ENCODE assay signal across 1 cellular context in genomic region chr12:114655934-114656697, GRCh38.
TF ChIP-seq lines count a peak whose summit lies in the region.

No MANE protein-coding gene starts in this region.

TF ChIP-seq in HepG2, 621 proteins besides CTCF, POLR2A, EP300 and RAD21 (continued from another document and continues in another):
- TF ChIP-seq MTERF4 (CRISPR knock-in tag; IDR thresholded peaks at IDR 0.05) (no peak), ZNF136 (CRISPR knock-in tag; IDR thresholded peaks at IDR 0.05; ENCODE audit: low read depth) (0 out of 2 replicates have a peak, but pooled peaks have one; percentile 22), ZNF292 (CRISPR knock-in tag; IDR thresholded peaks at IDR 0.05; ENCODE audit: borderline replicate concordance, low read depth) (no peak), FOXP1 (IDR thresholded peaks at IDR 0.05) (no peak), FOXP1 (CRISPR knock-in tag; IDR thresholded peaks at IDR 0.05) (peak; percentile 95), REPIN1 (CRISPR knock-in tag; IDR thresholded peaks at IDR 0.05; ENCODE audit: borderline replicate concordance, low read depth) (peak; percentile 32; the same call in 1 of the 2 replicates), ZFY (CRISPR knock-in tag; IDR thresholded peaks at IDR 0.05) (peak; percentile 44; the same call in 1 of the 2 replicates), ZNF468 (CRISPR knock-in tag; IDR thresholded peaks at IDR 0.05) (no peak), NR1H2 (CRISPR knock-in tag; IDR thresholded peaks at IDR 0.05; ENCODE audit: borderline replicate concordance, low read depth) (no peak), KDM5A (IDR thresholded peaks at IDR 0.05; ENCODE audit: borderline replicate concordance, low read length) (no peak), KDM4B (CRISPR knock-in tag; IDR thresholded peaks at IDR 0.05) (no peak), THAP8 (CRISPR knock-in tag; IDR thresholded peaks at IDR 0.05; ENCODE audit: borderline replicate concordance) (no peak), ZNF652 (CRISPR knock-in tag; IDR thresholded peaks at IDR 0.05; ENCODE audit: borderline replicate concordance, low read depth) (peak; percentile 98), MATR3 (CRISPR knock-in tag; IDR thresholded peaks at IDR 0.05) (no peak), SRSF1 (optimal IDR thresholded peaks at IDR 0.05; ENCODE audit: low read depth, low read length) (no peak), ZNF318 (CRISPR knock-in tag; IDR thresholded peaks at IDR 0.05) (no peak), ZBTB42 (CRISPR knock-in tag; IDR thresholded peaks at IDR 0.05) (no peak), NFATC3 (CRISPR knock-in tag; IDR thresholded peaks at IDR 0.05) (no peak), NFYB (CRISPR knock-in tag; IDR thresholded peaks at IDR 0.05) (no peak), FOXO4 (CRISPR knock-in tag; conservative IDR thresholded peaks at IDR 0.05) (no peak), KMT2A (CRISPR knock-in tag; IDR thresholded peaks at IDR 0.05) (no peak), ZNF589 (CRISPR knock-in tag; conservative IDR thresholded peaks at IDR 0.05) (no peak), MEIS1 (CRISPR knock-in tag; IDR thresholded peaks at IDR 0.05; ENCODE audit: borderline replicate concordance) (peak; percentile 25; the same call in 1 of the 2 replicates), ZNF598 (CRISPR knock-in tag; IDR thresholded peaks at IDR 0.05; ENCODE audit: borderline replicate concordance) (no peak), ZNF781 (CRISPR knock-in tag; IDR thresholded peaks at IDR 0.05; ENCODE audit: borderline replicate concordance, not compliant biosample characterization) (no peak), NFIB (CRISPR knock-in tag; IDR thresholded peaks at IDR 0.05; ENCODE audit: borderline replicate concordance) (no peak), ZNF577 (CRISPR knock-in tag; IDR thresholded peaks at IDR 0.05; ENCODE audit: borderline replicate concordance, low read depth) (no peak), POLR2AphosphoS5 (IDR thresholded peaks at IDR 0.05; ENCODE audit: low read depth, low read length) (no peak; the same call in none of the 2 replicates), PLRG1 (conservative IDR thresholded peaks at IDR 0.05) (no peak), MAF1 (CRISPR knock-in tag; IDR thresholded peaks at IDR 0.05; ENCODE audit: borderline replicate concordance) (no peak), NAIF1 (CRISPR knock-in tag; IDR thresholded peaks at IDR 0.05; ENCODE audit: borderline replicate concordance) (no peak), PITX1 (CRISPR knock-in tag; IDR thresholded peaks at IDR 0.05) (peak; percentile 95), DMAP1 (CRISPR knock-in tag; IDR thresholded peaks at IDR 0.05) (no peak), ZNF607 (CRISPR knock-in tag; IDR thresholded peaks at IDR 0.05; ENCODE audit: borderline replicate concordance) (no peak), CEBPG (CRISPR knock-in tag; IDR thresholded peaks at IDR 0.05) (peak; percentile 51), ZNF564 (CRISPR knock-in tag; IDR thresholded peaks at IDR 0.05) (no peak)
- TF ChIP-seq, protein P1, sequence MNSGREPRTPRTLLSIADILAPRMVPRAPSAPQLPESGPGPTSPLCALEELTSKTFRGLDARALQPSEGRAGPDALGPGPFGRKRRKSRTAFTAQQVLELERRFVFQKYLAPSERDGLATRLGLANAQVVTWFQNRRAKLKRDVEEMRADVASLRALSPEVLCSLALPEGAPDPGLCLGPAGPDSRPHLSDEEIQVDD (CRISPR knock-in tag; IDR thresholded peaks at IDR 0.05; ENCODE audit: borderline replicate concordance): no peak
- TF ChIP-seq, protein P2, sequence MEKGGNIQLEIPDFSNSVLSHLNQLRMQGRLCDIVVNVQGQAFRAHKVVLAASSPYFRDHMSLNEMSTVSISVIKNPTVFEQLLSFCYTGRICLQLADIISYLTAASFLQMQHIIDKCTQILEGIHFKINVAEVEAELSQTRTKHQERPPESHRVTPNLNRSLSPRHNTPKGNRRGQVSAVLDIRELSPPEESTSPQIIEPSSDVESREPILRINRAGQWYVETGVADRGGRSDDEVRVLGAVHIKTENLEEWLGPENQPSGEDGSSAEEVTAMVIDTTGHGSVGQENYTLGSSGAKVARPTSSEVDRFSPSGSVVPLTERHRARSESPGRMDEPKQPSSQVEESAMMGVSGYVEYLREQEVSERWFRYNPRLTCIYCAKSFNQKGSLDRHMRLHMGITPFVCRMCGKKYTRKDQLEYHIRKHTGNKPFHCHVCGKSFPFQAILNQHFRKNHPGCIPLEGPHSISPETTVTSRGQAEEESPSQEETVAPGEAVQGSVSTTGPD (CRISPR knock-in tag; IDR thresholded peaks at IDR 0.05): no peak
- TF ChIP-seq, protein P3, sequence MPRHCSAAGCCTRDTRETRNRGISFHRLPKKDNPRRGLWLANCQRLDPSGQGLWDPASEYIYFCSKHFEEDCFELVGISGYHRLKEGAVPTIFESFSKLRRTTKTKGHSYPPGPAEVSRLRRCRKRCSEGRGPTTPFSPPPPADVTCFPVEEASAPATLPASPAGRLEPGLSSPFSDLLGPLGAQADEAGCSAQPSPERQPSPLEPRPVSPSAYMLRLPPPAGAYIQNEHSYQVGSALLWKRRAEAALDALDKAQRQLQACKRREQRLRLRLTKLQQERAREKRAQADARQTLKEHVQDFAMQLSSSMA (CRISPR knock-in tag; IDR thresholded peaks at IDR 0.05): no peak
- TF ChIP-seq, protein P4, sequence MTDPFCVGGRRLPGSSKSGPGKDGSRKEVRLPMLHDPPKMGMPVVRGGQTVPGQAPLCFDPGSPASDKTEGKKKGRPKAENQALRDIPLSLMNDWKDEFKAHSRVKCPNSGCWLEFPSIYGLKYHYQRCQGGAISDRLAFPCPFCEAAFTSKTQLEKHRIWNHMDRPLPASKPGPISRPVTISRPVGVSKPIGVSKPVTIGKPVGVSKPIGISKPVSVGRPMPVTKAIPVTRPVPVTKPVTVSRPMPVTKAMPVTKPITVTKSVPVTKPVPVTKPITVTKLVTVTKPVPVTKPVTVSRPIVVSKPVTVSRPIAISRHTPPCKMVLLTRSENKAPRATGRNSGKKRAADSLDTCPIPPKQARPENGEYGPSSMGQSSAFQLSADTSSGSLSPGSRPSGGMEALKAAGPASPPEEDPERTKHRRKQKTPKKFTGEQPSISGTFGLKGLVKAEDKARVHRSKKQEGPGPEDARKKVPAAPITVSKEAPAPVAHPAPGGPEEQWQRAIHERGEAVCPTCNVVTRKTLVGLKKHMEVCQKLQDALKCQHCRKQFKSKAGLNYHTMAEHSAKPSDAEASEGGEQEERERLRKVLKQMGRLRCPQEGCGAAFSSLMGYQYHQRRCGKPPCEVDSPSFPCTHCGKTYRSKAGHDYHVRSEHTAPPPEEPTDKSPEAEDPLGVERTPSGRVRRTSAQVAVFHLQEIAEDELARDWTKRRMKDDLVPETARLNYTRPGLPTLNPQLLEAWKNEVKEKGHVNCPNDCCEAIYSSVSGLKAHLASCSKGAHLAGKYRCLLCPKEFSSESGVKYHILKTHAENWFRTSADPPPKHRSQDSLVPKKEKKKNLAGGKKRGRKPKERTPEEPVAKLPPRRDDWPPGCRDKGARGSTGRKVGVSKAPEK (CRISPR knock-in tag; IDR thresholded peaks at IDR 0.05; ENCODE audit: borderline replicate concordance): no peak
- TF ChIP-seq, protein P5, sequence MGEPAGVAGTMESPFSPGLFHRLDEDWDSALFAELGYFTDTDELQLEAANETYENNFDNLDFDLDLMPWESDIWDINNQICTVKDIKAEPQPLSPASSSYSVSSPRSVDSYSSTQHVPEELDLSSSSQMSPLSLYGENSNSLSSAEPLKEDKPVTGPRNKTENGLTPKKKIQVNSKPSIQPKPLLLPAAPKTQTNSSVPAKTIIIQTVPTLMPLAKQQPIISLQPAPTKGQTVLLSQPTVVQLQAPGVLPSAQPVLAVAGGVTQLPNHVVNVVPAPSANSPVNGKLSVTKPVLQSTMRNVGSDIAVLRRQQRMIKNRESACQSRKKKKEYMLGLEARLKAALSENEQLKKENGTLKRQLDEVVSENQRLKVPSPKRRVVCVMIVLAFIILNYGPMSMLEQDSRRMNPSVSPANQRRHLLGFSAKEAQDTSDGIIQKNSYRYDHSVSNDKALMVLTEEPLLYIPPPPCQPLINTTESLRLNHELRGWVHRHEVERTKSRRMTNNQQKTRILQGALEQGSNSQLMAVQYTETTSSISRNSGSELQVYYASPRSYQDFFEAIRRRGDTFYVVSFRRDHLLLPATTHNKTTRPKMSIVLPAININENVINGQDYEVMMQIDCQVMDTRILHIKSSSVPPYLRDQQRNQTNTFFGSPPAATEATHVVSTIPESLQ (CRISPR knock-in tag; conservative IDR thresholded peaks at IDR 0.05): no peak
- TF ChIP-seq, protein P6, sequence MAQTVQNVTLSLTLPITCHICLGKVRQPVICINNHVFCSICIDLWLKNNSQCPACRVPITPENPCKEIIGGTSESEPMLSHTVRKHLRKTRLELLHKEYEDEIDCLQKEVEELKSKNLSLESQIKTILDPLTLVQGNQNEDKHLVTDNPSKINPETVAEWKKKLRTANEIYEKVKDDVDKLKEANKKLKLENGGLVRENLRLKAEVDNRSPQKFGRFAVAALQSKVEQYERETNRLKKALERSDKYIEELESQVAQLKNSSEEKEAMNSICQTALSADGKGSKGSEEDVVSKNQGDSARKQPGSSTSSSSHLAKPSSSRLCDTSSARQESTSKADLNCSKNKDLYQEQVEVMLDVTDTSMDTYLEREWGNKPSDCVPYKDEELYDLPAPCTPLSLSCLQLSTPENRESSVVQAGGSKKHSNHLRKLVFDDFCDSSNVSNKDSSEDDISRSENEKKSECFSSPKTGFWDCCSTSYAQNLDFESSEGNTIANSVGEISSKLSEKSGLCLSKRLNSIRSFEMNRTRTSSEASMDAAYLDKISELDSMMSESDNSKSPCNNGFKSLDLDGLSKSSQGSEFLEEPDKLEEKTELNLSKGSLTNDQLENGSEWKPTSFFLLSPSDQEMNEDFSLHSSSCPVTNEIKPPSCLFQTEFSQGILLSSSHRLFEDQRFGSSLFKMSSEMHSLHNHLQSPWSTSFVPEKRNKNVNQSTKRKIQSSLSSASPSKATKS (CRISPR knock-in tag; IDR thresholded peaks at IDR 0.05): 0 out of 2 replicates have a peak, but pooled peaks have one; percentile 17
